10 cellular contexts compared by ENCODE assay signal in genomic region chrX:153944800-153945150, GRCh38. TPM values are rescaled to one million over a fixed set of nuclear protein-coding genes. Genes with fewer than 3 reads are reported as not detected.
DNase-seq lines count a peak whose midpoint lies in the region; ATAC-seq and TF ChIP-seq lines count a peak whose summit lies in the region.
"Had no signal": no experiment of that assay in that cellular context is flagged by ENCODE, and none has a peak within 500 bp of the region (broad histone marks: within the 10 kb centered on the region; RNA-seq: fewer than 3 reads in every experiment).

No MANE protein-coding gene starts in this region.

- intact Hi-C loops in left lung (cut with DNase I), result loop anchor here in 1 of 2 donors (10.0 kb wide), 1 partner anchor 180 kb away; the partner anchor contains the start of gene PLXNB3

- peaks cover 0 to 54% of the 10 kb centered on the region in 2 donors for H3K4me1 ChIP-seq in left lung
- peaks cover 12% of the 10 kb centered on the region for H3K4me1 ChIP-seq in thymus (ENCODE audit: control insufficient read depth, insufficient read depth, low read length)
- H3K4me1 ChIP-seq: prostate gland had no signal

- no peaks in the 10 kb centered on the region for H3K9me3 Mint-ChIP-seq in activated T-cell treated with anti-CD3 and anti-CD28 coated beads, Interleukin-2, amount 50 U/mL, for 4 hours
- no peaks in the 10 kb centered on the region for H3K9me3 Mint-ChIP-seq in activated naive CD8-positive, alpha-beta T cell treated with anti-CD3 and anti-CD28 coated beads for 36 hours

- H3K27ac ChIP-seq in left lung, result peak overlapping the region in 1 of 2 donors; percentile 66
- H3K27ac ChIP-seq in thymus (ENCODE audit: low read depth), result no peak overlapping the region
- H3K27ac ChIP-seq: prostate gland had no signal

- ATAC-seq in activated T-cell treated with anti-CD3 and anti-CD28 coated beads, Interleukin-2, amount 50 U/mL, for 4 hours, result peak in 1 of 2 donors; percentile 1
- ATAC-seq in left lung (peak; percentile 19), GM21360 (IDR thresholded peaks at IDR 0.05; ENCODE audit: unreplicated experiment) (no peak)

- H3K36me3 ChIP-seq in left lung, result peaks cover 0 to 16% of the 10 kb centered on the region in 2 donors
- H3K36me3 ChIP-seq in thymus (ENCODE audit: control insufficient read depth, insufficient read depth), result peaks cover 13% of the 10 kb centered on the region
- H3K36me3 ChIP-seq: prostate gland had no signal

- 54% methylated on average over 6 of the region's 6 CpGs for WGBS in thymus

- H3K4me3 Mint-ChIP-seq in activated T-cell treated with anti-CD3 and anti-CD28 coated beads, Interleukin-2, amount 50 U/mL, for 4 hours, result peak overlapping the region; percentile 29
- H3K4me3 Mint-ChIP-seq in activated naive CD8-positive, alpha-beta T cell treated with anti-CD3 and anti-CD28 coated beads for 36 hours, result peak overlapping the region; percentile 85

- no peak for DNase-seq in activated T-cell treated with anti-CD3 and anti-CD28 coated beads, Interleukin-2, amount 50 U/mL, for 4 hours
- no peak for DNase-seq in activated T-cell treated with anti-CD3 and anti-CD28 coated beads for 4 hours
- no peak for DNase-seq in activated naive CD8-positive, alpha-beta T cell treated with anti-CD3 and anti-CD28 coated beads for 36 hours
- DNase-seq in left lung, result no peak
- DNase-seq in stimulated activated naive CD4-positive, alpha-beta T cell treated with Interleukin-2 at 50 U/mL for 16 hours (lab: John Stamatoyannopoulos, UW), result no peak
- no peak for DNase-seq in NCI-H510A treated with DMSO at 0.1 percent for 48 hours (lab: John Stamatoyannopoulos, UW)
- DNase-seq: NCI-H1930 had no signal

- H3K27me3 Mint-ChIP-seq in activated T-cell treated with anti-CD3 and anti-CD28 coated beads, Interleukin-2, amount 50 U/mL, for 4 hours (ENCODE audit: low read depth), result no peaks in the 10 kb centered on the region
- no peaks in the 10 kb centered on the region for H3K27me3 Mint-ChIP-seq in activated naive CD8-positive, alpha-beta T cell treated with anti-CD3 and anti-CD28 coated beads for 36 hours

- H3K27ac Mint-ChIP-seq in activated naive CD8-positive, alpha-beta T cell treated with anti-CD3 and anti-CD28 coated beads for 36 hours, result no peak overlapping the region

- no peak for TF ChIP-seq CTCF in left lung (IDR thresholded peaks at IDR 0.05)

- peaks cover 21% of the 10 kb centered on the region for H3K4me1 Mint-ChIP-seq in activated T-cell treated with anti-CD3 and anti-CD28 coated beads, Interleukin-2, amount 50 U/mL, for 4 hours (ENCODE audit: low read depth)
- peaks cover 21% of the 10 kb centered on the region for H3K4me1 Mint-ChIP-seq in activated naive CD8-positive, alpha-beta T cell treated with anti-CD3 and anti-CD28 coated beads for 36 hours

- peak overlapping the region; percentile 27 to 60 for H3K4me3 ChIP-seq in left lung
- peak overlapping the region; percentile 52 for H3K4me3 ChIP-seq in thymus (ENCODE audit: low read length)
- H3K4me3 ChIP-seq: prostate gland had no signal

- H3K27me3 ChIP-seq in left lung (peaks cover 0 to 4% of the 10 kb centered on the region in 2 donors), thymus (ENCODE audit: control insufficient read depth, insufficient read depth) (no peaks in the 10 kb centered on the region)

- H3K36me3 Mint-ChIP-seq in activated T-cell treated with anti-CD3 and anti-CD28 coated beads, Interleukin-2, amount 50 U/mL, for 4 hours (ENCODE audit: insufficient read depth), result peaks cover 2% of the 10 kb centered on the region
- H3K36me3 Mint-ChIP-seq in activated naive CD8-positive, alpha-beta T cell treated with anti-CD3 and anti-CD28 coated beads for 36 hours, result peaks cover 9% of the 10 kb centered on the region

- H3K9me3 ChIP-seq in left lung, result no peaks in the 10 kb centered on the region
- no peaks in the 10 kb centered on the region for H3K9me3 ChIP-seq in thymus (ENCODE audit: control insufficient read depth)
- H3K9me3 ChIP-seq: prostate gland had no signal

RNA-seq across cellular contexts. Expression of gene RENBP, which starts 0.3 kb away (rescaled TPM):
- 10 to 100 TPM in 1 of 3 donors, 1 to 10 TPM in 2; 6.9 to 10.4 (median 8.6) TPM for total RNA-seq in activated T-cell treated with anti-CD3 and anti-CD28 coated beads, Interleukin-2, amount 50 U/mL, for 4 hours
- 10 to 100 TPM; 15.2 to 15.7 TPM for total RNA-seq in activated naive CD8-positive, alpha-beta T cell treated with anti-CD3 and anti-CD28 coated beads for 36 hours
- total RNA-seq in left lung, result 10 to 100 TPM; 44.7 to 62.1 TPM
- 18.3 TPM for polyA plus RNA-seq in thymus

RNA-seq across cellular contexts. Expression of gene NAA10, which starts 9.9 kb away (rescaled TPM):
- total RNA-seq in activated T-cell treated with anti-CD3 and anti-CD28 coated beads, Interleukin-2, amount 50 U/mL, for 4 hours, result 100 to 1,000 TPM; 190 to 224 (median 221) TPM
- total RNA-seq in activated naive CD8-positive, alpha-beta T cell treated with anti-CD3 and anti-CD28 coated beads for 36 hours, result 100 to 1,000 TPM; 150 to 153 TPM
- total RNA-seq in left lung, result 100 to 1,000 TPM in 1 of 2 donors, 10 to 100 TPM in 1; 87.5 to 105 TPM
- 94.7 TPM for polyA plus RNA-seq in thymus

RNA-seq across cellular contexts. Expression of gene ARHGAP4, which starts 18.7 kb away (rescaled TPM):
- total RNA-seq in activated T-cell treated with anti-CD3 and anti-CD28 coated beads, Interleukin-2, amount 50 U/mL, for 4 hours, result 100 to 1,000 TPM in 2 of 3 donors, 10 to 100 TPM in 1; 96.7 to 128 (median 108) TPM
- total RNA-seq in activated naive CD8-positive, alpha-beta T cell treated with anti-CD3 and anti-CD28 coated beads for 36 hours, result 100 to 1,000 TPM; 112 to 123 TPM
- total RNA-seq in left lung, result 10 to 100 TPM; 35.6 to 96.2 TPM
- polyA plus RNA-seq in thymus, result 481 TPM

RNA-seq across cellular contexts. Expression of gene HCFC1, which starts 26.8 kb away (rescaled TPM):
- total RNA-seq in activated T-cell treated with anti-CD3 and anti-CD28 coated beads, Interleukin-2, amount 50 U/mL, for 4 hours, result 100 to 1,000 TPM; 140 to 162 (median 150) TPM
- 100 to 1,000 TPM; 140 to 142 TPM for total RNA-seq in activated naive CD8-positive, alpha-beta T cell treated with anti-CD3 and anti-CD28 coated beads for 36 hours
- total RNA-seq in left lung, result 10 to 100 TPM; 46.6 to 58.1 TPM
- polyA plus RNA-seq in thymus, result 21.9 TPM

RNA-seq across cellular contexts. Expression of gene TMEM187, which starts 27.8 kb away (rescaled TPM):
- 1 to 10 TPM; 2.0 to 2.7 (median 2.3) TPM for total RNA-seq in activated T-cell treated with anti-CD3 and anti-CD28 coated beads, Interleukin-2, amount 50 U/mL, for 4 hours
- 1 to 10 TPM; 3.4 to 6.2 TPM for total RNA-seq in activated naive CD8-positive, alpha-beta T cell treated with anti-CD3 and anti-CD28 coated beads for 36 hours
- total RNA-seq in left lung, result 10 to 100 TPM in 1 of 2 donors, 1 to 10 TPM in 1; 8.8 to 13.5 TPM
- polyA plus RNA-seq in thymus, result 6.9 TPM
